ENCODE assay signal across 39 cellular contexts in the genomic region with DNA sequence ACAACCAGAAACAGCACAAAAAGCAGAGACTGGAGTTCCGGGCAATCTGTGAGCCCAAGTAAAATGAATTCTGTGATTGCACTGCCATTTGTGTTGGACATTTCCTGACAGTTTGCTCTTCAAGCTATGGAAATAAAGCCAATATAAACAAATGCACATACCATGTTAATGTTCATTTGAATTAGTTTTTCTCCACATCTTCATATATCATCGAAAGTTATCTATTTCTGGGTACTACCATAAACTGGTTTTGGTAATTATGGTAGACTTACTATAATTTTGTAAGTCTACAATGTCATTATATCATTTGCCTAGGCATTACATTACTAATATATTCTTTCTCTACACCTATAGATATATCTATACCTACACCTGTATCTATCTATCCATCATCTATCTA. TPM values are rescaled to one million over a fixed set of nuclear protein-coding genes. Genes with fewer than 3 reads are reported as not detected.
"Had no signal": no experiment of that assay in that cellular context is flagged by ENCODE, and none has a peak within 500 bp of the region (broad histone marks: within the 10 kb centered on the region; RNA-seq: fewer than 3 reads in every experiment).

TSS of gene OR5M11 (minus strand) at position 101 of the 400 bp plus-strand sequence. CDS start at position 101, 0 bp downstream.

- DNase-seq: Karpas-422, Kasumi-1, MG63, MM.1S, MV-4-11, NCI-H1048, NCI-H1092, NCI-H1092 treated with DMSO at 0.1 percent for 48 hours, NCI-H1105, NCI-H1105 treated with DMSO at 0.1 percent for 48 hours, NCI-H1417, NCI-H1417 treated with DMSO at 0.1 percent for 48 hours, NCI-H1436, NCI-H1436 treated with DMSO at 0.1 percent for 48 hours, NCI-H146, NCI-H1694, NCI-H1694 treated with DMSO at 0.1 percent for 48 hours, NCI-H187, NCI-H187 treated with DMSO at 0.1 percent for 48 hours, NCI-H1930, NCI-H2029, NCI-H2029 treated with DMSO at 0.1 percent for 48 hours, NCI-H2081, NCI-H2081 treated with DMSO at 0.1 percent for 48 hours, NCI-H2107, NCI-H2171, NCI-H2171 treated with DMSO at 0.1 percent for 48 hours, NCI-H2227 treated with DMSO at 0.1 percent for 48 hours, NCI-H226, NCI-H446, NCI-H446 treated with DMSO at 0.1 percent for 48 hours, NCI-H510A, NCI-H510A treated with DMSO at 0.1 percent for 48 hours, NCI-H524, NCI-H524 treated with DMSO at 0.1 percent for 48 hours had no signal

- H3K27me3 ChIP-seq: MG63 had no signal

- H3K4me3 ChIP-seq: MG63 had no signal

- H3K36me3 ChIP-seq: MG63 had no signal

- H3K9me3 ChIP-seq: MG63 had no signal

RNA-seq across cellular contexts. Expression of gene OR5M11, which starts in this region (rescaled TPM):
- total RNA-seq: LHCN-M2, M059J, MCF 10A, NCI-H460 had no signal
